In the genomic region with DNA sequence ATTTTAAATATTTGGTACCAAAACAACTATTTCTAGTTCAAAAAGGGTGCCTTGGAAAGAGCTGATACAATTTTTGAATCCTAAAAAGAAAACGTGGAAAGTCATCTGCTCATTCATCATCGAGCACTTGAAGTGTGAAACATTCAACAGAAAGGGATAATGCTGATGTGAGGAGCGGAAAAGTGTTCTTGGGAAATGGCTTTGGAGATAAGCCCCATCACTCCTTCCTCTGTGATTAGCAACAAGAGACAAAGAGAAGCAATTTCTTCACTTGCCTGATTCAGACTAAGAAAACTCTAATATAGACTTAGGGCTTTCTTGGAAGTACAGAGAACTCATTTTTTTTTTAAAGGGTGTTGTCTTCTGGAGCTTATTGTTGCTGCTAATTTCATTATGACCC, we compare ENCODE assay signal across 1 cellular context.
TF ChIP-seq lines count a peak whose summit lies in the region.

No MANE protein-coding gene starts in this region.

TF ChIP-seq in HCT116, 20 proteins besides CTCF, POLR2A, EP300 and RAD21 (continued from another document):
- TF ChIP-seq, protein P1, sequence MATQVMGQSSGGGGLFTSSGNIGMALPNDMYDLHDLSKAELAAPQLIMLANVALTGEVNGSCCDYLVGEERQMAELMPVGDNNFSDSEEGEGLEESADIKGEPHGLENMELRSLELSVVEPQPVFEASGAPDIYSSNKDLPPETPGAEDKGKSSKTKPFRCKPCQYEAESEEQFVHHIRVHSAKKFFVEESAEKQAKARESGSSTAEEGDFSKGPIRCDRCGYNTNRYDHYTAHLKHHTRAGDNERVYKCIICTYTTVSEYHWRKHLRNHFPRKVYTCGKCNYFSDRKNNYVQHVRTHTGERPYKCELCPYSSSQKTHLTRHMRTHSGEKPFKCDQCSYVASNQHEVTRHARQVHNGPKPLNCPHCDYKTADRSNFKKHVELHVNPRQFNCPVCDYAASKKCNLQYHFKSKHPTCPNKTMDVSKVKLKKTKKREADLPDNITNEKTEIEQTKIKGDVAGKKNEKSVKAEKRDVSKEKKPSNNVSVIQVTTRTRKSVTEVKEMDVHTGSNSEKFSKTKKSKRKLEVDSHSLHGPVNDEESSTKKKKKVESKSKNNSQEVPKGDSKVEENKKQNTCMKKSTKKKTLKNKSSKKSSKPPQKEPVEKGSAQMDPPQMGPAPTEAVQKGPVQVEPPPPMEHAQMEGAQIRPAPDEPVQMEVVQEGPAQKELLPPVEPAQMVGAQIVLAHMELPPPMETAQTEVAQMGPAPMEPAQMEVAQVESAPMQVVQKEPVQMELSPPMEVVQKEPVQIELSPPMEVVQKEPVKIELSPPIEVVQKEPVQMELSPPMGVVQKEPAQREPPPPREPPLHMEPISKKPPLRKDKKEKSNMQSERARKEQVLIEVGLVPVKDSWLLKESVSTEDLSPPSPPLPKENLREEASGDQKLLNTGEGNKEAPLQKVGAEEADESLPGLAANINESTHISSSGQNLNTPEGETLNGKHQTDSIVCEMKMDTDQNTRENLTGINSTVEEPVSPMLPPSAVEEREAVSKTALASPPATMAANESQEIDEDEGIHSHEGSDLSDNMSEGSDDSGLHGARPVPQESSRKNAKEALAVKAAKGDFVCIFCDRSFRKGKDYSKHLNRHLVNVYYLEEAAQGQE (IDR thresholded peaks at IDR 0.05; ENCODE audit: low read depth): no peak
- no peak for TF ChIP-seq ELF1 (IDR thresholded peaks at IDR 0.05; ENCODE audit: borderline replicate concordance, low read depth)
- no peak for TF ChIP-seq CBX3 (IDR thresholded peaks at IDR 0.05; ENCODE audit: low read depth)
